Comparison of ENCODE assay signal across 1 cellular context in genomic region chr4:1368421-1369090, GRCh38.
TF ChIP-seq lines count a peak whose summit lies in the region.

No MANE protein-coding gene starts in this region.

TF ChIP-seq in H1, 55 proteins besides CTCF, POLR2A, EP300 and RAD21:
- TF ChIP-seq SIRT6 (IDR thresholded peaks at IDR 0.05; ENCODE audit: low read length) (no peak), GABPA (IDR thresholded peaks at IDR 0.05; ENCODE audit: borderline replicate concordance, insufficient read depth, low read length) (peak; percentile 59; the same call in 1 of the 2 replicates)
